ENCODE assay signal across 19 cellular contexts in genomic region chr2:6856548-6856920, GRCh38. TPM values are rescaled to one million over a fixed set of nuclear protein-coding genes. Genes with fewer than 3 reads are reported as not detected.
"Had no signal": no experiment of that assay in that cellular context is flagged by ENCODE, and none has a peak within 500 bp of the region (broad histone marks: within the 10 kb centered on the region; RNA-seq: fewer than 3 reads in every experiment).

No MANE protein-coding gene starts in this region.

- H3K9me3 ChIP-seq: gastrocnemius medialis had no signal

- H3K4me3 Mint-ChIP-seq: dendritic cell treated with granulocyte-macrophage colony-stimulating factor and Interleukin-4, amounts not matched to agents 40 ng/mL and 50 ng/mL, for 4 days; effector memory CD8-positive, alpha-beta T cell; nephron progenitor cell had no signal

- H3K27me3 Mint-ChIP-seq: dendritic cell treated with granulocyte-macrophage colony-stimulating factor and Interleukin-4, amounts not matched to agents 40 ng/mL and 50 ng/mL, for 4 days; effector memory CD8-positive, alpha-beta T cell; naive thymus-derived CD4-positive, alpha-beta T cell had no signal

- H3K4me1 Mint-ChIP-seq: nephron progenitor cell had no signal

- H3K4me1 ChIP-seq: esophagus muscularis mucosa, gastrocnemius medialis, heart right ventricle, transverse colon had no signal

- ATAC-seq: effector memory CD8-positive, alpha-beta T cell; gastrocnemius medialis; heart right ventricle; left lobe of liver; naive thymus-derived CD4-positive, alpha-beta T cell had no signal

- H3K36me3 ChIP-seq: transverse colon had no signal

- DNase-seq: effector memory CD8-positive, alpha-beta T cell; gastrocnemius medialis; heart right ventricle; islet precursor cell; naive thymus-derived CD4-positive, alpha-beta T cell; nephron progenitor cell; posterior cingulate gyrus; small intestine; stimulated activated CD4-positive, alpha-beta T cell treated with anti-CD3 and anti-CD28 coated beads, Interleukin-12 subunit alpha, Interleukin-12 subunit beta, amount 100 ng/mL, for 4 hours; stimulated activated naive CD4-positive, alpha-beta T cell; stomach; substantia nigra; transverse colon had no signal

- H3K27ac Mint-ChIP-seq: dendritic cell treated with granulocyte-macrophage colony-stimulating factor and Interleukin-4, amounts not matched to agents 40 ng/mL and 50 ng/mL, for 4 days; effector memory CD8-positive, alpha-beta T cell; nephron progenitor cell had no signal

- H3K27me3 ChIP-seq: esophagus muscularis mucosa, gastrocnemius medialis, heart right ventricle, stomach, transverse colon had no signal

- H3K27ac ChIP-seq: epithelial cell of prostate, esophagus muscularis mucosa, gastrocnemius medialis, heart right ventricle, stomach, thoracic aorta, transverse colon had no signal

- H3K4me3 ChIP-seq: esophagus muscularis mucosa, gastrocnemius medialis, heart right ventricle, stomach, thoracic aorta, transverse colon had no signal

RNA-seq across cellular contexts. Expression of gene RSAD2, which starts 21.0 kb away (rescaled TPM):
- total RNA-seq: osteocyte had no signal
